Comparison of ENCODE assay signal across 10 cellular contexts in genomic region chr6:158707826-158708225, GRCh38. TPM values are rescaled to one million over a fixed set of nuclear protein-coding genes. Genes with fewer than 3 reads are reported as not detected.
DNase-seq lines count a peak whose midpoint lies in the region; ATAC-seq, FAIRE-seq and TF ChIP-seq lines count a peak whose summit lies in the region.
"Had no signal": no experiment of that assay in that cellular context is flagged by ENCODE, and none has a peak within 500 bp of the region (broad histone marks: within the 10 kb centered on the region; RNA-seq: fewer than 3 reads in every experiment).

No MANE protein-coding gene starts in this region.

- POLR2A ChIA-PET in A549 (lab: Yijun Ruan, JAX): interaction anchor here (1.2 kb wide), 1 partner anchor 17 kb away, joined by 4 read pairs; no protein-coding TSS in a partner anchor

- no peak for TF ChIP-seq POLR2A in A549 (IDR thresholded peaks at IDR 0.05; ENCODE audit: low read length)

- H3K4me1 ChIP-seq in A549: peaks cover 36% of the 10 kb centered on the region

- H3K4me1 Mint-ChIP-seq in naive B cell: peaks cover 11 to 39% (median 21%) of the 10 kb centered on the region in 3 donors

- H3K27ac Mint-ChIP-seq in naive B cell: peak overlapping the region in 5 of 6 donors; percentile 58 to 92 (median 80)

- peak overlapping the region; percentile 64; the same call in 2 of the 3 replicates for H3K4me2 ChIP-seq in A549

- no peak for FAIRE-seq in A549 (lab: Jason Lieb, UNC)

- H3K9me3 ChIP-seq in A549: no peaks in the 10 kb centered on the region

- CTCF ChIA-PET in A549 (lab: Yijun Ruan, JAX): interaction anchor here (0.8 to 4.7 kb wide), 8 partner anchors 8 to 487 kb away, joined by 3 to 20 read pairs (median 4); no protein-coding TSS in a partner anchor

- 83% methylated on average over 10 of the region's 11 CpGs for WGBS in A549 (ENCODE audit: missing lambda C conversion rate)

- no peak for TF ChIP-seq EP300 in A549 (IDR thresholded peaks at IDR 0.05)

- no peak for DNase-seq in A549 (ENCODE audit: low read depth in 1 of 2, low spot score in 1 of 2)
- DNase-seq in NCI-H524 (lab: John Stamatoyannopoulos, UW): peak; percentile 40 to 59
- no peak for DNase-seq in epithelial cell of prostate (ENCODE audit: low read depth, low spot score)
- peak; percentile 48 for DNase-seq in naive B cell
- DNase-seq in Ammon's horn (ENCODE audit: low spot score): no peak
- no peak for DNase-seq in NCI-H1436 treated with DMSO at 0.1 percent for 48 hours (lab: John Stamatoyannopoulos, UW)
- DNase-seq: nucleus accumbens, SHP77 had no signal

- H3K27ac ChIP-seq in A549: peak overlapping the region; percentile 68 to 89; a peak in 5 of 6 replicates
- peak overlapping the region; percentile 37 for H3K27ac ChIP-seq in epithelial cell of prostate

- no peak for TF ChIP-seq CTCF in A549 (IDR thresholded peaks at IDR 0.05)

- no peaks in the 10 kb centered on the region for H3K36me3 Mint-ChIP-seq in naive B cell

- no peak overlapping the region for H3K4me3 ChIP-seq in A549

- no peaks in the 10 kb centered on the region for H3K9me3 Mint-ChIP-seq in naive B cell

- H3K4me3 Mint-ChIP-seq in naive B cell: peak overlapping the region in 3 of 8 donors; percentile 40 to 64 (median 50)

- H3K27me3 Mint-ChIP-seq in naive B cell: no peaks in the 10 kb centered on the region

- ATAC-seq in A549 (no peak), naive B cell (ENCODE audit: low read depth in 2 of 2) (peak; percentile 45 to 61), GM21526 (IDR thresholded peaks at IDR 0.05; ENCODE audit: low FRiP score, unreplicated experiment) (no peak), HG03025 (IDR thresholded peaks at IDR 0.05; ENCODE audit: low FRiP score, unreplicated experiment) (no peak)

- TF ChIP-seq RAD21 in A549 (conservative IDR thresholded peaks at IDR 0.05 in 1 of 2, IDR thresholded peaks at IDR 0.05 in 1 of 2): no peak

TF ChIP-seq in A549, 52 proteins besides CTCF, POLR2A, EP300 and RAD21:
- TF ChIP-seq HES2 (IDR thresholded peaks at IDR 0.05) (no peak), SREBF2 (IDR thresholded peaks at IDR 0.05) (no peak), KDM1A (IDR thresholded peaks at IDR 0.05; ENCODE audit: low read depth) (no peak), TP53 (CRISPR knock-in tag; IDR thresholded peaks at IDR 0.05) (no peak), RCOR1 (IDR thresholded peaks at IDR 0.05; ENCODE audit: low read depth, low read length) (no peak), USF2 (IDR thresholded peaks at IDR 0.05) (no peak), HOXB5 (CRISPR knock-in tag; IDR thresholded peaks at IDR 0.05) (no peak), REST (IDR thresholded peaks at IDR 0.05) (no peak), HOXA7 (CRISPR knock-in tag; IDR thresholded peaks at IDR 0.05) (no peak), CBX8 (IDR thresholded peaks at IDR 0.05) (no peak), MYC (IDR thresholded peaks at IDR 0.05; ENCODE audit: borderline replicate concordance, low read length) (no peak), ZC3H11A (IDR thresholded peaks at IDR 0.05) (no peak), MAZ (IDR thresholded peaks at IDR 0.05; ENCODE audit: borderline replicate concordance, low read depth, low read length) (no peak), RFX5 (IDR thresholded peaks at IDR 0.05) (no peak), ELK1 (IDR thresholded peaks at IDR 0.05; ENCODE audit: low read depth, low read length) (no peak), FOXS1 (CRISPR knock-in tag; IDR thresholded peaks at IDR 0.05) (no peak), SMC3 (IDR thresholded peaks at IDR 0.05) (no peak)

RNA-seq across cellular contexts. Expression of gene SYTL3, which starts 58.0 kb away (rescaled TPM):
- polyA plus RNA-seq in A549 (2011; rRNA removed) (0.63 and 1.1 TPM in 2 replicates), A549 (2017; fragmentation: RNase III; extraction: RNeasy Plus Mini Kit Qiagen cat#74134 plus additional on column Dnase treatment) (0.89 to 1.0 TPM (median 0.92 TPM) in 3 replicates), naive B cell (ENCODE audit: low read depth in 6 of 6) (under 1 TPM in 4 of 6 donors, not detected in 2; 0.12 to 0.71 (median 0.31) TPM)
- 0.49 TPM in 2 replicates for polyA plus RNA-seq in A549 (2012; cell fraction: cytosol; rRNA removed)
- polyA plus RNA-seq in A549 (2012; cell fraction: nucleus; rRNA removed): 0.31 and 0.50 TPM in 2 replicates
- polyA minus RNA-seq in A549 (2011; rRNA and poly(A)+ RNA removed): 0.66 and 0.68 TPM in 2 replicates

Comparison
In these comparisons a context has a peak if more than half of its experiments do, and no peak if none do; other contexts are left out.
1. ATAC-seq: peak in naive B cell (2 of 2); none in A549 (0 of 2), GM21526 (single experiment) and HG03025 (single experiment).
2. DNase-seq: peak in NCI-H524 (2 of 2) and naive B cell (single experiment); none in A549 (0 of 2), epithelial cell of prostate (single experiment), Ammon's horn (single experiment) and NCI-H1436 treated with DMSO at 0.1 percent for 48 hours (single experiment).